In the genomic region with DNA sequence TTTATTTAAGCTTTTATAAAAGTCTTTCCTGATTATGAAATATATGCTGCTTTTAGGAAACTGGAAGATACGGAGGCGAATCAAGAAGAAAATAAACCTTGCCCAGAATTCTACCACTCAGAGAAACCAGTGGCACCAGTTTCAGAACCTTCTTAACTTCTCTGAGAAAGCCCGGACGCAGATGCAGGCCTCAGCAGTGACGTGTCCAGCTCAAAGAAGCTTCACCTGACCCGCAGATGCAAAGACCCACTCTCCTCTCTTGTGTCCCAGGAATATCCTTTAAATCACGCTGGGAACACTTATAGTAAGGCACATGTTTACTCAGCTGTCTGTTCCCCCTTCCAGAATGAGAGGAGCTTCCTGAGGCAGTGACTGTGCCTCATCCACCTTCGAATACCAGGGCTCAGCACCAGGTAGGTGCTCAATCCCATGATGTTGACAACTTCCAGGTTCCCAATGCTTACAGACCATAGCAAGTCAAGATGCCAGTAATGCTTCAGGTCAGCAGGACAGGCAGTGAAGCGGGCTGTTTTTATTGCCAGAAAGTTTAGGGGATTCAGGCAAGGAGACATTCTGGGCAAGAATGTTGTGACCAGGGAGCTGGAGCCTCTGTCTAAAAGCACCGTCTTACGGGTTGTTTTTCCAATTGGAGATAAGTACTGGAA, we compare ENCODE assay signal across 14 cellular contexts.
DNase-seq lines count a peak whose midpoint lies in the region; ATAC-seq and TF ChIP-seq lines count a peak whose summit lies in the region.
"Had no signal": no experiment of that assay in that cellular context is flagged by ENCODE, and none has a peak within 500 bp of the region (broad histone marks: within the 10 kb centered on the region; RNA-seq: fewer than 3 reads in every experiment).

No MANE protein-coding gene starts in this region.

- no peak for TF ChIP-seq CTCF in nephron progenitor cell (IDR thresholded peaks at IDR 0.05)

- no peaks in the 10 kb centered on the region for H3K27me3 Mint-ChIP-seq in dendritic cell treated with granulocyte-macrophage colony-stimulating factor and Interleukin-4, amounts not matched to agents 40 ng/mL and 50 ng/mL, for 4 days
- no peaks in the 10 kb centered on the region for H3K27me3 Mint-ChIP-seq in nephron progenitor cell (ENCODE audit: low read depth, poor library complexity)
- H3K27me3 Mint-ChIP-seq: B cell, naive B cell, T-cell had no signal

- intact Hi-C loops in dendritic cell treated with granulocyte-macrophage colony-stimulating factor and Interleukin-4, amounts not matched to agents 40 ng/mL and 50 ng/mL, for 4 days (cut with micrococcal nuclease): no loop called here

- H3K9me3 Mint-ChIP-seq in dendritic cell treated with granulocyte-macrophage colony-stimulating factor and Interleukin-4, amounts not matched to agents 40 ng/mL and 50 ng/mL, for 4 days: no peaks in the 10 kb centered on the region
- H3K9me3 Mint-ChIP-seq in nephron progenitor cell: peaks cover 3% of the 10 kb centered on the region
- H3K9me3 Mint-ChIP-seq: naive B cell, T-cell had no signal

- DNase-seq in DMS153 (lab: John Stamatoyannopoulos, UW) (peak; percentile 33), NCI-H146 (lab: John Stamatoyannopoulos, UW) (peak; percentile 60), nephron progenitor cell (no peak), HPDE6-E6E7 (ENCODE audit: extremely low spot score) (no peak)
- DNase-seq in central memory CD4-positive, alpha-beta T cell: no peak
- DNase-seq: amygdala, glutamatergic neuron, H7, naive B cell, T-cell had no signal

- peaks cover 82% of the 10 kb centered on the region for H3K36me3 Mint-ChIP-seq in dendritic cell treated with granulocyte-macrophage colony-stimulating factor and Interleukin-4, amounts not matched to agents 40 ng/mL and 50 ng/mL, for 4 days (ENCODE audit: low read depth)
- H3K36me3 Mint-ChIP-seq in nephron progenitor cell (ENCODE audit: low read depth): peaks cover 47% of the 10 kb centered on the region
- H3K36me3 Mint-ChIP-seq: T-cell had no signal

- peak overlapping the region; percentile 78 for H3K27ac Mint-ChIP-seq in dendritic cell treated with granulocyte-macrophage colony-stimulating factor and Interleukin-4, amounts not matched to agents 40 ng/mL and 50 ng/mL, for 4 days
- H3K27ac Mint-ChIP-seq in nephron progenitor cell: peak overlapping the region; percentile 90
- H3K27ac Mint-ChIP-seq: B cell, T-cell had no signal

- no peak overlapping the region for H3K4me3 Mint-ChIP-seq in dendritic cell treated with granulocyte-macrophage colony-stimulating factor and Interleukin-4, amounts not matched to agents 40 ng/mL and 50 ng/mL, for 4 days
- H3K4me3 Mint-ChIP-seq in nephron progenitor cell: no peak overlapping the region
- H3K4me3 Mint-ChIP-seq: B cell, naive B cell, T-cell had no signal

- no peak for ATAC-seq in GM21717 (IDR thresholded peaks at IDR 0.05; ENCODE audit: unreplicated experiment)
- ATAC-seq in HG02885 (IDR thresholded peaks at IDR 0.05; ENCODE audit: poor library complexity, unreplicated experiment): no peak
- ATAC-seq: T-cell had no signal

- H3K4me1 Mint-ChIP-seq in dendritic cell treated with granulocyte-macrophage colony-stimulating factor and Interleukin-4, amounts not matched to agents 40 ng/mL and 50 ng/mL, for 4 days (ENCODE audit: low read depth): peaks cover 62% of the 10 kb centered on the region
- peaks cover 65% of the 10 kb centered on the region for H3K4me1 Mint-ChIP-seq in nephron progenitor cell
- H3K4me1 Mint-ChIP-seq: B cell, T-cell had no signal

Comparison
In these comparisons a context has a peak if more than half of its experiments do, and no peak if none do; other contexts are left out.
1. DNase-seq: peak in DMS153 (single experiment) and NCI-H146 (single experiment); none in nephron progenitor cell (single experiment), central memory CD4-positive, alpha-beta T cell (single experiment) and HPDE6-E6E7 (single experiment).